Comparison of ENCODE assay signal across 8 cellular contexts in the genomic region with DNA sequence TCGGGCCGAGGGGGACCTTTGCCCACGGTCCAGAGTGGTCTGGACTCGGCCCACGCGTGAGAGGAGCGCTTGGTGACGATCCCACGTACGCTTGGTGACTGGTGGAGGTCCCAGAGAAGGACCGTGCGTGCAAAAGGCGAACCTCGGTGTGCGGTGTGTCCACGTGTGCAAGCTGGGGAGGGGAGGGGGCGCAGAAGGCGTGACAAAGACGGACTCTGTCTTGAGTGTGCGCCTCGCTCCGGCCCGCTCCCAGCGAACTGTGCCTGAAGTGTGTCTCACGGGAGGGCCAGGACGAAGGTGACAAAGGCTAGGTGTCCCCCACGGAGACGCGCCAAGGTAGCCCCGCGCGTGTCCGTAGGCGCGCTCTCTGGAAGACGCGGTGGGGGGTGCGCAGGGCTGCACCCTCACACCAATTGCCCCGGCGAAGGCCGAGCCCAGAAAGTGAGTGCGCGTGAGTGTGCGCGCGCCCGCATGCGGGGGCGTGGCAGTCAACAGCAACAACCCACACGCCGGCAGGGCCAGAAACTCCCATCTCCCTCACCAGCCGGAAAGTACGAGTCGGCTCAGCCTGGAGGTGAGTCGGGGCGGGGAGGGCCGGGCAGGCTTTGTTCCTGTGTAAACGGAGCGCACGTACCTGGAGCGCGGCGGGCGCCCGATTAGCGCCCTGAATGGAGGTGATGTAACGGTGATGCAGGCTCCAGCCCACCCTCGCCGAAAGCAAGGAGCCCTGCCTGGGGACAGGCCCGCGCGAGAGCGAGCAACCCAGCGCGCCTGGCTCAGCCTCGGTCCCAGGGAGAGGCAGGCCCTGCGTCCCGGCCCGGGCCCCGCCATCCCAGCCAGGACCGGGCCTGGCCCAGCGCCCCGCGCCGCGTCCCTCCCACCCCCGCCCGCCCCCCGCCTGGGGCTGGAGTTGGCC. TPM values are rescaled to one million over a fixed set of nuclear protein-coding genes. Genes with fewer than 3 reads are reported as not detected.
DNase-seq lines count a peak whose midpoint lies in the region; TF ChIP-seq lines count a peak whose summit lies in the region.

A gene with protein sequence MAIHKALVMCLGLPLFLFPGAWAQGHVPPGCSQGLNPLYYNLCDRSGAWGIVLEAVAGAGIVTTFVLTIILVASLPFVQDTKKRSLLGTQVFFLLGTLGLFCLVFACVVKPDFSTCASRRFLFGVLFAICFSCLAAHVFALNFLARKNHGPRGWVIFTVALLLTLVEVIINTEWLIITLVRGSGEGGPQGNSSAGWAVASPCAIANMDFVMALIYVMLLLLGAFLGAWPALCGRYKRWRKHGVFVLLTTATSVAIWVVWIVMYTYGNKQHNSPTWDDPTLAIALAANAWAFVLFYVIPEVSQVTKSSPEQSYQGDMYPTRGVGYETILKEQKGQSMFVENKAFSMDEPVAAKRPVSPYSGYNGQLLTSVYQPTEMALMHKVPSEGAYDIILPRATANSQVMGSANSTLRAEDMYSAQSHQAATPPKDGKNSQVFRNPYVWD (plus strand): TSS at position 521 of the 916 bp plus-strand sequence. CDS start 7,689 bp downstream, outside the sequence.

- peak within 1 kb of the TSS; percentile 83 for H3K23ac ChIP-seq in mesendoderm (ENCODE audit: low read length)

- peaks cover 6% of the 10 kb centered on the region for H3K27me3 Mint-ChIP-seq in HFFc6 (ENCODE audit: insufficient read depth)

- H3K9me3 Mint-ChIP-seq in HFFc6: peaks cover 43% of the 10 kb centered on the region

- no peak within 1 kb of the TSS for H2BK15ac ChIP-seq in mesendoderm (replicated peaks; ENCODE audit: low read depth)

- no peaks in the 10 kb centered on the region for H3K9me3 ChIP-seq in ectodermal cell (ENCODE audit: control insufficient read depth, low read length)

- H3K4me2 ChIP-seq in mesendoderm (ENCODE audit: low read length): peak within 1 kb of the TSS; percentile 95

- H3K36me3 ChIP-seq in ectodermal cell (ENCODE audit: control insufficient read depth, insufficient read depth, low read length) (no peaks in the 10 kb centered on the region), mesendoderm (ENCODE audit: control insufficient read depth, insufficient read depth, low read length) (no peaks in the 10 kb centered on the region)

- H3K9ac ChIP-seq in mesendoderm (ENCODE audit: low read length): peak within 1 kb of the TSS; percentile 72

- no peak within 1 kb of the TSS for H3K4me3 Mint-ChIP-seq in HFFc6

- 0% methylated on average over 89 of the region's 89 CpGs for WGBS in ectodermal cell, 2 experiments
- WGBS in mesendoderm (ENCODE audit: extremely low coverage, insufficient coverage, low lambda C conversion rate): no CpG with 5 or more reads among the region's 89 CpGs

- no peak within 1 kb of the TSS for H2AK5ac ChIP-seq in mesendoderm (ENCODE audit: low read length)

- TF ChIP-seq CTCF in GM12865 (IDR thresholded peaks at IDR 0.05; ENCODE audit: insufficient read depth, low read depth, low read length, missing control alignments) (no peak), HFFc6 (IDR thresholded peaks at IDR 0.05) (no peak)

- H4K8ac ChIP-seq in mesendoderm (ENCODE audit: low read depth, low read length): no peak within 1 kb of the TSS

- peak within 1 kb of the TSS; percentile 87 for H3K56ac ChIP-seq in mesendoderm (ENCODE audit: low read length)

- no peak within 1 kb of the TSS for H3K27ac ChIP-seq in ectodermal cell (ENCODE audit: insufficient read depth, low read depth, low read length, poor library complexity, severe bottlenecking)
- peak within 1 kb of the TSS; percentile 80 for H3K27ac ChIP-seq in mesendoderm (ENCODE audit: low read depth, low read length)

- H3K4me3 ChIP-seq in GM12865 (ENCODE audit: low read depth, low read length): peak within 1 kb of the TSS; percentile 16
- H3K4me3 ChIP-seq in ectodermal cell (ENCODE audit: insufficient read depth, low read depth, low read length): peak within 1 kb of the TSS; percentile 64
- H3K4me3 ChIP-seq in mesendoderm (ENCODE audit: low read length): peak within 1 kb of the TSS; percentile 67

- peaks cover under 1% of the 10 kb centered on the region; the same call in 1 of the 2 replicates for H3K36me3 Mint-ChIP-seq in HFFc6 (ENCODE audit: low read depth)

- H3K27me3 ChIP-seq in ectodermal cell (ENCODE audit: control insufficient read depth, insufficient read depth, low read length, poor library complexity, severe bottlenecking) (peaks cover 44% of the 10 kb centered on the region), mesendoderm (ENCODE audit: insufficient read depth, low read length, poor library complexity) (no peaks in the 10 kb centered on the region)

- no peaks in the 10 kb centered on the region for H3K79me2 ChIP-seq in mesendoderm (ENCODE audit: control insufficient read depth, insufficient read depth, low read length)

- no peak within 1 kb of the TSS for H4K5ac ChIP-seq in mesendoderm (ENCODE audit: low read length)

- DNase-seq in GM12865 (ENCODE audit: low read depth) (peak; percentile 52), NCI-H128 (lab: John Stamatoyannopoulos, UW; ENCODE audit: unreplicated experiment) (peak; percentile 37), mesendoderm (peak; percentile 90), HFFc6 (no peak), KG1 (lab: John Stamatoyannopoulos, UW) (no peak)
- peak; percentile 35 for DNase-seq in activated CD4-positive, alpha-beta T cell treated with anti-CD3 and anti-CD28 coated beads, Interleukin-2, amount 50 U/mL, for 1 hour
- peak; percentile 70 for DNase-seq in stimulated activated CD8-positive, alpha-beta memory T cell treated with anti-CD3 and anti-CD28 coated beads, Interleukin-4, amount 100 ng/mL, for 48 hours

- H3K18ac ChIP-seq in mesendoderm (ENCODE audit: low read length): peak within 1 kb of the TSS; percentile 73

- H2BK5ac ChIP-seq in mesendoderm (ENCODE audit: low read length): no peak within 1 kb of the TSS

- peaks cover 37% of the 10 kb centered on the region for H3K4me1 ChIP-seq in ectodermal cell (ENCODE audit: control insufficient read depth, insufficient read depth, low read length)
- H3K4me1 ChIP-seq in mesendoderm (ENCODE audit: control insufficient read depth, low read depth, low read length): peaks cover 5% of the 10 kb centered on the region

- no peaks in the 10 kb centered on the region for H3K4me1 Mint-ChIP-seq in HFFc6 (ENCODE audit: low read depth)

- no peak within 1 kb of the TSS for H3K27ac Mint-ChIP-seq in HFFc6

- H3K79me1 ChIP-seq in mesendoderm (ENCODE audit: low read length): no peaks in the 10 kb centered on the region

- H2BK120ac ChIP-seq in mesendoderm (ENCODE audit: low read depth, low read length): peak within 1 kb of the TSS; percentile 19

- peak within 1 kb of the TSS; percentile 41 for H3K4ac ChIP-seq in mesendoderm (ENCODE audit: low read depth, low read length)

RNA-seq across cellular contexts. Expression of the gene that starts here (rescaled TPM):
- 19.6 TPM for polyA plus RNA-seq in ectodermal cell (2013, experiment 1 of 4)
- polyA plus RNA-seq in ectodermal cell (2013, experiment 2 of 4): 19.0 TPM
- 16.2 TPM for polyA plus RNA-seq in ectodermal cell (2013, experiment 3 of 4)
- 18.4 TPM for polyA plus RNA-seq in ectodermal cell (2013, experiment 4 of 4)
- 3.7 TPM for polyA plus RNA-seq in mesendoderm (2013, experiment 1 of 2)
- 4.0 TPM for polyA plus RNA-seq in mesendoderm (2013, experiment 2 of 2)
- total RNA-seq in HFFc6 (2021; fragmentation: NEBNext Ultra II Directional; extraction: Animal tissue kit (Norgen Biotek cat#: 25700)): not detected

Comparison
In these comparisons a context has a peak if more than half of its experiments do, and no peak if none do; other contexts are left out.
1. DNase-seq: peak in GM12865 (single experiment), NCI-H128 (single experiment), activated CD4-positive, alpha-beta T cell treated with anti-CD3 and anti-CD28 coated beads, Interleukin-2, amount 50 U/mL, for 1 hour (single experiment), mesendoderm (single experiment) and stimulated activated CD8-positive, alpha-beta memory T cell treated with anti-CD3 and anti-CD28 coated beads, Interleukin-4, amount 100 ng/mL, for 48 hours (single experiment); none in HFFc6 (single experiment) and KG1 (single experiment).
2. H3K4me3 ChIP-seq: peak in every context shown above with its lines; median percentile 67 in mesendoderm; 64 in ectodermal cell; 16 in GM12865.